ENCODE assay signal across 27 cellular contexts in genomic region chr15:25946241-25946786, GRCh38.
"Had no signal": no experiment of that assay in that cellular context is flagged by ENCODE, and none has a peak within 500 bp of the region (broad histone marks: within the 10 kb centered on the region; RNA-seq: fewer than 3 reads in every experiment).

No MANE protein-coding gene starts in this region.

- H3K36me3 ChIP-seq: adrenal gland, esophagus muscularis mucosa, gastrocnemius medialis, neutrophil, pancreas, right atrium auricular region, tibial artery had no signal

- H3K9me3 ChIP-seq: adrenal gland, esophagus muscularis mucosa, gastrocnemius medialis, neutrophil, pancreas, psoas muscle, right atrium auricular region, tibial artery had no signal

- H3K4me1 ChIP-seq: adrenal gland, gastrocnemius medialis, pancreas, psoas muscle, right atrium auricular region, tibial artery had no signal

- H3K27me3 Mint-ChIP-seq: activated CD4-positive, alpha-beta T cell treated with anti-CD3 and anti-CD28 coated beads for 36 hours; activated naive CD8-positive, alpha-beta T cell; activated T-cell treated with anti-CD3 and anti-CD28 coated beads, Interleukin-2, amount 50 U/mL, for 24 hours; activated T-helper 17 cell treated with anti-CD3 and anti-CD28 coated beads, Interleukin-2, amount 50 U/mL, for 72 hours had no signal

- H3K4me3 Mint-ChIP-seq: activated CD4-positive, alpha-beta T cell treated with anti-CD3 and anti-CD28 coated beads for 36 hours; activated naive CD8-positive, alpha-beta T cell; activated T-cell treated with anti-CD3 and anti-CD28 coated beads, Interleukin-2, amount 50 U/mL, for 24 hours; activated T-helper 17 cell treated with anti-CD3 and anti-CD28 coated beads, Interleukin-2, amount 50 U/mL, for 72 hours; natural killer cell had no signal

- H3K27ac ChIP-seq: adrenal gland, esophagus muscularis mucosa, gastrocnemius medialis, neutrophil, pancreas, psoas muscle, right atrium auricular region, tibial artery had no signal

- H3K4me1 Mint-ChIP-seq: activated CD4-positive, alpha-beta T cell treated with anti-CD3 and anti-CD28 coated beads for 36 hours; activated T-helper 17 cell treated with anti-CD3 and anti-CD28 coated beads, Interleukin-2, amount 50 U/mL, for 72 hours; natural killer cell had no signal

- DNase-seq: activated CD4-positive, alpha-beta T cell treated with anti-CD3 and anti-CD28 coated beads for 36 hours; activated CD4-positive, alpha-beta T cell treated with anti-CD3 and anti-CD28 coated beads, Interleukin-2, amount 50 U/mL, for 4 hours; activated CD8-positive, alpha-beta memory T cell treated with anti-CD3 and anti-CD28 coated beads for 24 hours; activated CD8-positive, alpha-beta memory T cell treated with anti-CD3 and anti-CD28 coated beads, Interleukin-2, amount 50 U/mL, for 4 hours; activated naive CD4-positive, alpha-beta T cell; activated T-cell treated with anti-CD3 and anti-CD28 coated beads, Interleukin-2, amount 50 U/mL, for 24 hours; central memory CD4-positive, alpha-beta T cell; dermis blood vessel endothelial cell; effector CD8-positive, alpha-beta T cell; gastrocnemius medialis; hippocampal formation; left ventricle myocardium superior; mammary epithelial cell; midbrain; natural killer cell; pancreas; psoas muscle; stimulated activated CD4-positive, alpha-beta T cell treated with anti-CD3 and anti-CD28 coated beads, Interleukin-4, amount 100 ng/mL, for 24 hours; stimulated activated naive CD8-positive, alpha-beta T cell treated with anti-CD3 and anti-CD28 coated beads, Interleukin-15, Interleukin-2, amounts not matched to agents 100 U/mL and 50 U/mL, for 24 hours; T-helper 2 cell; tibial artery had no signal

- H3K9me3 Mint-ChIP-seq: activated T-cell treated with anti-CD3 and anti-CD28 coated beads, Interleukin-2, amount 50 U/mL, for 24 hours; natural killer cell had no signal

- H3K27ac Mint-ChIP-seq: activated CD4-positive, alpha-beta T cell treated with anti-CD3 and anti-CD28 coated beads for 36 hours; activated naive CD8-positive, alpha-beta T cell; activated T-cell treated with anti-CD3 and anti-CD28 coated beads, Interleukin-2, amount 50 U/mL, for 24 hours; activated T-helper 17 cell treated with anti-CD3 and anti-CD28 coated beads, Interleukin-2, amount 50 U/mL, for 72 hours; natural killer cell had no signal

- H3K4me3 ChIP-seq: adrenal gland, esophagus muscularis mucosa, gastrocnemius medialis, pancreas, psoas muscle, right atrium auricular region, tibial artery had no signal

- ATAC-seq: activated CD4-positive, alpha-beta T cell treated with anti-CD3 and anti-CD28 coated beads for 36 hours; activated T-helper 17 cell treated with anti-CD3 and anti-CD28 coated beads, Interleukin-2, amount 50 U/mL, for 72 hours; gastrocnemius medialis; left ventricle myocardium superior; natural killer cell; psoas muscle; stimulated activated naive CD8-positive, alpha-beta T cell treated with anti-CD3 and anti-CD28 coated beads, Interleukin-15, Interleukin-2, amounts not matched to agents 100 U/mL and 50 U/mL, for 24 hours had no signal

- H3K27me3 ChIP-seq: adrenal gland, esophagus muscularis mucosa, gastrocnemius medialis, neutrophil, pancreas, right atrium auricular region, tibial artery had no signal

- H3K36me3 Mint-ChIP-seq: activated naive CD8-positive, alpha-beta T cell; natural killer cell had no signal
